In genomic region chr14:63524537-63525155, GRCh38 we compare ENCODE assay signal across 11 cellular contexts. TPM values are rescaled to one million over a fixed set of nuclear protein-coding genes. Genes with fewer than 3 reads are reported as not detected.
DNase-seq lines count a peak whose midpoint lies in the region; ATAC-seq and TF ChIP-seq lines count a peak whose summit lies in the region.
"Had no signal": no experiment of that assay in that cellular context is flagged by ENCODE, and none has a peak within 500 bp of the region (broad histone marks: within the 10 kb centered on the region; RNA-seq: fewer than 3 reads in every experiment).

No MANE protein-coding gene starts in this region.

- WGBS in SK-N-SH (ENCODE audit: low lambda C conversion rate) = 94% methylated on average over 12 of the region's 12 CpGs

- H3K27me3 ChIP-seq in SK-N-SH (ENCODE audit: insufficient read depth) = no peaks in the 10 kb centered on the region
- H3K27me3 ChIP-seq: MG63 had no signal

- H3K4me3 Mint-ChIP-seq in activated CD4-positive, alpha-beta T cell treated with anti-CD3 and anti-CD28 coated beads, Interleukin-2, amount 10 ng/mL, durations not matched to agents 7 days and 5 days = no peak overlapping the region
- peak overlapping the region; percentile 18 for H3K4me3 Mint-ChIP-seq in stimulated activated memory B cell treated with anti-CD40 and anti-IgM and Interleukin-4, amounts not matched to agents 10 μg/mL and 1 μg/mL and 100 μg/mL, for 72 hours

- ATAC-seq in HG03025 (IDR thresholded peaks at IDR 0.05; ENCODE audit: low FRiP score, unreplicated experiment) (peak; percentile 91), HG03520 (IDR thresholded peaks at IDR 0.05; ENCODE audit: unreplicated experiment) (no peak)
- peak; percentile 74 for ATAC-seq in activated naive CD4-positive, alpha-beta T cell treated with anti-CD3 and anti-CD28 coated beads, Interleukin-2, amount 50 U/mL, for 72 hours
- peak; percentile 100 for ATAC-seq in stimulated activated memory B cell treated with anti-CD40 and anti-IgM and Interleukin-4, amounts not matched to agents 10 μg/mL and 1 μg/mL and 100 μg/mL, for 72 hours

- H4K20me1 ChIP-seq in SK-N-SH (ENCODE audit: insufficient read depth) = peaks cover 28% of the 10 kb centered on the region

- no peak for TF ChIP-seq CTCF in SK-N-SH (IDR thresholded peaks at IDR 0.05)

- H3K27ac Mint-ChIP-seq in activated CD4-positive, alpha-beta T cell treated with anti-CD3 and anti-CD28 coated beads, Interleukin-2, amount 10 ng/mL, durations not matched to agents 7 days and 5 days = peak overlapping the region; percentile 4
- H3K27ac Mint-ChIP-seq in activated naive CD4-positive, alpha-beta T cell treated with anti-CD3 and anti-CD28 coated beads, Interleukin-2, amount 50 U/mL, for 72 hours = peak overlapping the region in 1 of 2 donors; percentile 58
- H3K27ac Mint-ChIP-seq in stimulated activated memory B cell treated with anti-CD40 and anti-IgM and Interleukin-4, amounts not matched to agents 10 μg/mL and 1 μg/mL and 100 μg/mL, for 72 hours = peak overlapping the region; percentile 69

- no peak overlapping the region for H3K4me2 ChIP-seq in SK-N-SH

- H3K79me2 ChIP-seq in SK-N-SH (ENCODE audit: insufficient read depth) = peaks cover 83% of the 10 kb centered on the region

- no peaks in the 10 kb centered on the region for H3K9me3 Mint-ChIP-seq in activated CD4-positive, alpha-beta T cell treated with anti-CD3 and anti-CD28 coated beads, Interleukin-2, amount 10 ng/mL, durations not matched to agents 7 days and 5 days
- peaks cover 0 to 5% of the 10 kb centered on the region in 2 donors for H3K9me3 Mint-ChIP-seq in activated naive CD4-positive, alpha-beta T cell treated with anti-CD3 and anti-CD28 coated beads, Interleukin-2, amount 50 U/mL, for 72 hours
- H3K9me3 Mint-ChIP-seq in stimulated activated memory B cell treated with anti-CD40 and anti-IgM and Interleukin-4, amounts not matched to agents 10 μg/mL and 1 μg/mL and 100 μg/mL, for 72 hours = no peaks in the 10 kb centered on the region

- no peaks in the 10 kb centered on the region for H3K9me3 ChIP-seq in SK-N-SH
- H3K9me3 ChIP-seq: MG63 had no signal

- peaks cover 12% of the 10 kb centered on the region for H3K4me1 Mint-ChIP-seq in activated CD4-positive, alpha-beta T cell treated with anti-CD3 and anti-CD28 coated beads, Interleukin-2, amount 10 ng/mL, durations not matched to agents 7 days and 5 days
- H3K4me1 Mint-ChIP-seq in stimulated activated memory B cell treated with anti-CD40 and anti-IgM and Interleukin-4, amounts not matched to agents 10 μg/mL and 1 μg/mL and 100 μg/mL, for 72 hours = peaks cover 23% of the 10 kb centered on the region

- no peaks in the 10 kb centered on the region for H3K27me3 Mint-ChIP-seq in activated CD4-positive, alpha-beta T cell treated with anti-CD3 and anti-CD28 coated beads, Interleukin-2, amount 10 ng/mL, durations not matched to agents 7 days and 5 days
- no peaks in the 10 kb centered on the region for H3K27me3 Mint-ChIP-seq in stimulated activated memory B cell treated with anti-CD40 and anti-IgM and Interleukin-4, amounts not matched to agents 10 μg/mL and 1 μg/mL and 100 μg/mL, for 72 hours

- H3K36me3 ChIP-seq in SK-N-SH (replicated peaks in 1 of 2; ENCODE audit: control insufficient read depth in 1 of 2, insufficient read depth in 2 of 2, low read length in 1 of 2) = peaks cover 0 to 3% of the 10 kb centered on the region in 2 experiments
- H3K36me3 ChIP-seq: MG63 had no signal

- peaks cover 37% of the 10 kb centered on the region for H3K36me3 Mint-ChIP-seq in activated CD4-positive, alpha-beta T cell treated with anti-CD3 and anti-CD28 coated beads, Interleukin-2, amount 10 ng/mL, durations not matched to agents 7 days and 5 days (ENCODE audit: low read depth)
- H3K36me3 Mint-ChIP-seq in activated naive CD4-positive, alpha-beta T cell treated with anti-CD3 and anti-CD28 coated beads, Interleukin-2, amount 50 U/mL, for 72 hours = peaks cover 8 to 22% of the 10 kb centered on the region in 2 donors
- H3K36me3 Mint-ChIP-seq in stimulated activated memory B cell treated with anti-CD40 and anti-IgM and Interleukin-4, amounts not matched to agents 10 μg/mL and 1 μg/mL and 100 μg/mL, for 72 hours = peaks cover 30% of the 10 kb centered on the region

- no peak overlapping the region for H3K4me3 ChIP-seq in SK-N-SH (ENCODE audit: low read depth in 2 of 2, low read length in 1 of 2)
- H3K4me3 ChIP-seq: MG63 had no signal

- no peak overlapping the region for H3K9ac ChIP-seq in SK-N-SH

- DNase-seq in activated CD4-positive, alpha-beta T cell treated with anti-CD3 and anti-CD28 coated beads, Interleukin-2, amount 10 ng/mL, durations not matched to agents 7 days and 5 days = no peak
- DNase-seq in activated CD4-positive, alpha-beta T cell treated with anti-CD3 and anti-CD28 coated beads for 1 hour = no peak
- DNase-seq in activated naive CD4-positive, alpha-beta T cell treated with anti-CD3 and anti-CD28 coated beads, Interleukin-2, amount 50 U/mL, for 72 hours (ENCODE audit: low spot score in 2 of 2) = no peak
- no peak for DNase-seq in NCI-H82 (lab: John Stamatoyannopoulos, UW)
- no peak for DNase-seq in SK-N-SH
- DNase-seq: kidney glomerular epithelial cell, MG63, T1000 had no signal

- POLR2A ChIA-PET in activated CD4-positive, alpha-beta T cell treated with anti-CD3 and anti-CD28 coated beads, Interleukin-2, amount 10 ng/mL, durations not matched to agents 7 days and 5 days (lab: Charles Lee) = no interaction called here
- POLR2A ChIA-PET in SK-N-SH (lab: Yijun Ruan, JAX) = no interaction called here

- peaks cover 9% of the 10 kb centered on the region for H3F3A ChIP-seq in SK-N-SH (replicated peaks; ENCODE audit: insufficient read depth)

- H3K9me2 ChIP-seq in SK-N-SH = no peaks in the 10 kb centered on the region

- no peak overlapping the region for H2AFZ ChIP-seq in SK-N-SH (ENCODE audit: low read depth)

- no peak for TF ChIP-seq RAD21 in SK-N-SH (IDR thresholded peaks at IDR 0.05; ENCODE audit: low read length)

- H3K4me1 ChIP-seq in SK-N-SH (ENCODE audit: control insufficient read depth in 1 of 2, insufficient read depth in 2 of 2, low read depth in 1 of 2, low read length in 1 of 2) = peaks cover 0 to 15% of the 10 kb centered on the region in 2 experiments; a peak in 2 of 4 replicates

- TF ChIP-seq EP300 in SK-N-SH (IDR thresholded peaks at IDR 0.05; ENCODE audit: borderline replicate concordance in 1 of 2, low read depth in 1 of 2, low read length in 1 of 2) = no peak

- H3K27ac ChIP-seq in SK-N-SH (ENCODE audit: low read depth in 2 of 2, low read length in 1 of 2) = peak overlapping the region in 1 of 2 experiments; percentile 96; a peak in 2 of 4 replicates

- CTCF ChIA-PET in activated CD4-positive, alpha-beta T cell treated with anti-CD3 and anti-CD28 coated beads, Interleukin-2, amount 10 ng/mL, durations not matched to agents 7 days and 5 days (lab: Charles Lee) = interaction anchor here (0.5 to 0.8 kb wide), 3 partner anchors 13 to 19 kb away, joined by 3 read pairs; partner anchors contain the start of gene PPP2R5E
- CTCF ChIA-PET in SK-N-SH (lab: Yijun Ruan, JAX) = interaction anchor here (0.9 to 1.3 kb wide), 5 partner anchors 9 to 136 kb away, joined by 3 read pairs; no protein-coding TSS in a partner anchor

TF ChIP-seq in SK-N-SH, 30 proteins besides CTCF, POLR2A, EP300 and RAD21:
- TF ChIP-seq PBX3 (IDR thresholded peaks at IDR 0.05) (no peak), USF2 (IDR thresholded peaks at IDR 0.05; ENCODE audit: borderline replicate concordance, low read depth, low read length) (no peak), MEF2A (IDR thresholded peaks at IDR 0.05; ENCODE audit: borderline replicate concordance, low read depth) (no peak), FOXJ3 (CRISPR knock-in tag; IDR thresholded peaks at IDR 0.05) (no peak), ELF1 (IDR thresholded peaks at IDR 0.05) (no peak), POLR2AphosphoS5 (IDR thresholded peaks at IDR 0.05; ENCODE audit: low read depth, low read length) (no peak), CHD2 (IDR thresholded peaks at IDR 0.05; ENCODE audit: low read length, partially characterized antibody) (no peak), NFIC (IDR thresholded peaks at IDR 0.05; ENCODE audit: borderline replicate concordance) (no peak), EZH2phosphoT487 (IDR thresholded peaks at IDR 0.05; ENCODE audit: borderline replicate concordance, low read depth) (no peak), SIN3A (IDR thresholded peaks at IDR 0.05; ENCODE audit: borderline replicate concordance, low read depth, low read length) (no peak), TAF1 (IDR thresholded peaks at IDR 0.05; ENCODE audit: borderline replicate concordance, low read depth, low read length) (no peak), RCOR1 (IDR thresholded peaks at IDR 0.05; ENCODE audit: low read length) (no peak), RXRA (IDR thresholded peaks at IDR 0.05; ENCODE audit: borderline replicate concordance, low read depth) (no peak), FOXM1 (IDR thresholded peaks at IDR 0.05; ENCODE audit: low read depth) (no peak)

RNA-seq across cellular contexts. Expression of gene PPP2R5E, which starts 18.5 kb away (rescaled TPM):
- 10 to 100 TPM; 45.5 to 49.6 TPM for total RNA-seq in activated CD4-positive, alpha-beta T cell treated with anti-CD3 and anti-CD28 coated beads, Interleukin-2, amount 10 ng/mL, durations not matched to agents 7 days and 5 days
- 10 to 100 TPM; 31.2 to 40.3 TPM for total RNA-seq in activated naive CD4-positive, alpha-beta T cell treated with anti-CD3 and anti-CD28 coated beads, Interleukin-2, amount 50 U/mL, for 72 hours
- 4.0 and 4.4 TPM in 2 replicates for polyA plus RNA-seq in SK-N-SH (2012; rRNA removed)
- polyA plus RNA-seq in SK-N-SH (2012; cell fraction: cytosol; rRNA removed) = 10.4 and 12.2 TPM in 2 replicates
- polyA plus RNA-seq in SK-N-SH (2012; cell fraction: nucleus; rRNA removed) = 6.7 and 7.0 TPM in 2 replicates
